ENCODE assay signal across 13 cellular contexts in the genomic region with DNA sequence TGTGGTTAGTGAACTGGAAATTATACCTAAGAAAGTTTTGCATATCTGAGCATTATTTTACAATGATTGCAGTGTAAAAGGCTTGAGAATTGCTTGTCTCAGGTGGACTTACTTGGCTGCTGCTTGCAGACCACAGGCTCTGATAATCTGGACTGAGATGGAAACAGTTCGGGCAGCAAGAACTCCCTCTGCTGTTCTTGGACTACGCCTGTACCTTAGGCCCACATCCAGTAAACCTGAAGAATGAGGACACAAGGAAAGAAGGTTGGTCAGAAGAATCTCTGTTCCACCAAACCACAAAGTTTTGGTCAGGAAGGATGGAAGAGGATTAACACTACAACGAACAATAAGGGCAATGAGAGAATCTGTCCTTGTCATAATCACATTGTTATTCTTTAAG.
DNase-seq lines count a peak whose midpoint lies in the region; ATAC-seq and TF ChIP-seq lines count a peak whose summit lies in the region.
"Had no signal": no experiment of that assay in that cellular context is flagged by ENCODE, and none has a peak within 500 bp of the region (broad histone marks: within the 10 kb centered on the region; RNA-seq: fewer than 3 reads in every experiment).

No MANE protein-coding gene starts in this region.

- CTCF ChIA-PET in IMR-90 (lab: Yijun Ruan, JAX), result no interaction called here
- CTCF ChIA-PET in activated CD4-positive, alpha-beta memory T cell treated with anti-CD3 and anti-CD28 coated beads, Interleukin-2, amount 10 ng/mL, durations not matched to agents 7 days and 5 days (lab: Charles Lee), result no interaction called here

- no peaks in the 10 kb centered on the region for H3K27me3 Mint-ChIP-seq in activated CD4-positive, alpha-beta memory T cell treated with anti-CD3 and anti-CD28 coated beads, Interleukin-2, amount 10 ng/mL, durations not matched to agents 7 days and 5 days

- no peak overlapping the region for H3K14ac ChIP-seq in IMR-90 (replicated peaks; ENCODE audit: low read depth, low read length)

- H3K4me1 ChIP-seq in IMR-90 (ENCODE audit: control insufficient read depth, insufficient read depth, low read length), result no peaks in the 10 kb centered on the region
- H3K4me1 ChIP-seq: colonic mucosa, heart right ventricle had no signal

- H3K79me1 ChIP-seq in IMR-90 (ENCODE audit: low read depth in 1 of 2, low read length in 2 of 2), result no peaks in the 10 kb centered on the region

- no peak overlapping the region for H4K8ac ChIP-seq in IMR-90 (ENCODE audit: low read depth in 2 of 2, low read length in 2 of 2)

- H4K20me1 ChIP-seq in IMR-90 (ENCODE audit: insufficient read depth, low read length), result no peaks in the 10 kb centered on the region

- no peak overlapping the region for H3K4me3 Mint-ChIP-seq in activated CD4-positive, alpha-beta memory T cell treated with anti-CD3 and anti-CD28 coated beads, Interleukin-2, amount 10 ng/mL, durations not matched to agents 7 days and 5 days

- H3K36me3 Mint-ChIP-seq in activated CD4-positive, alpha-beta memory T cell treated with anti-CD3 and anti-CD28 coated beads, Interleukin-2, amount 10 ng/mL, durations not matched to agents 7 days and 5 days (ENCODE audit: low read depth), result peaks cover 33% of the 10 kb centered on the region

- H2BK20ac ChIP-seq in IMR-90 (ENCODE audit: low read depth, low read length), result no peak overlapping the region

- no peak overlapping the region for H3K4ac ChIP-seq in IMR-90 (ENCODE audit: low read depth, low read length)

- no peaks in the 10 kb centered on the region for H3K9me3 ChIP-seq in IMR-90 (ENCODE audit: control insufficient read depth, insufficient read depth, low read length)
- H3K9me3 ChIP-seq: colonic mucosa, heart right ventricle, thoracic aorta had no signal

- no peak overlapping the region for H2BK15ac ChIP-seq in IMR-90 (ENCODE audit: low read depth, low read length)

- no peak overlapping the region for H2BK5ac ChIP-seq in IMR-90 (ENCODE audit: low read depth, low read length, poor library complexity, severe bottlenecking)

- TF ChIP-seq RAD21 in IMR-90 (IDR thresholded peaks at IDR 0.05; ENCODE audit: low read length), result peak; percentile 23; the same call in 1 of the 2 replicates

- no peak overlapping the region for H2AK9ac ChIP-seq in IMR-90 (replicated peaks; ENCODE audit: low read depth, low read length, poor library complexity)

- H3K36me3 ChIP-seq in IMR-90 (ENCODE audit: control insufficient read depth, insufficient read depth, low read length), result peaks cover 19% of the 10 kb centered on the region

- dilution Hi-C loops in IMR-90 (cut with HindIII; ENCODE audit: low sequenced_read_pairs, unreplicated experiment), result no loop called here

- POLR2A ChIA-PET in IMR-90 (lab: Charles Lee; ENCODE audit: unreplicated experiment), result no interaction called here
- POLR2A ChIA-PET in activated CD4-positive, alpha-beta memory T cell treated with anti-CD3 and anti-CD28 coated beads, Interleukin-2, amount 10 ng/mL, durations not matched to agents 7 days and 5 days (lab: Charles Lee), result interaction anchor here (1.3 kb wide), 1 partner anchor 15 kb away, joined by 4 read pairs; no protein-coding TSS in a partner anchor

- intact Hi-C loops in IMR-90 (cut with micrococcal nuclease), result loop anchor here (1.0 kb wide), 1 partner anchor 126 kb away; no protein-coding TSS in a partner anchor

- ATAC-seq in IMR-90 (ENCODE audit: low read depth) (no peak), GM18517 (IDR thresholded peaks at IDR 0.05; ENCODE audit: unreplicated experiment) (no peak)
- ATAC-seq: heart right ventricle had no signal

- H2BK120ac ChIP-seq in IMR-90 (ENCODE audit: low read depth, low read length), result no peak overlapping the region

- H3K27me3 ChIP-seq in IMR-90 (ENCODE audit: control insufficient read depth, insufficient read depth, low read length), result no peaks in the 10 kb centered on the region
- H3K27me3 ChIP-seq: colonic mucosa, heart right ventricle had no signal

- peaks cover 12% of the 10 kb centered on the region for H3K4me1 Mint-ChIP-seq in activated CD4-positive, alpha-beta memory T cell treated with anti-CD3 and anti-CD28 coated beads, Interleukin-2, amount 10 ng/mL, durations not matched to agents 7 days and 5 days

- no peak overlapping the region for H3K27ac ChIP-seq in IMR-90 (ENCODE audit: insufficient read depth, low read length)
- H3K27ac ChIP-seq: colonic mucosa, heart right ventricle, thoracic aorta had no signal

- WGBS in IMR-90 (ENCODE audit: extremely low coverage in 2 of 2, insufficient read length in 1 of 2), 2 experiments, result no CpG with 5 or more reads among the region's 3 CpGs

- H3K18ac ChIP-seq in IMR-90 (ENCODE audit: low read depth, low read length), result no peak overlapping the region

- H3K4me3 ChIP-seq in IMR-90 (ENCODE audit: insufficient read depth, low read depth, low read length) (no peak overlapping the region), astrocyte of the spinal cord (ENCODE audit: low read depth, low read length) (no peak overlapping the region)
- H3K4me3 ChIP-seq: colonic mucosa, heart right ventricle, thoracic aorta had no signal

- H3K27ac Mint-ChIP-seq in activated CD4-positive, alpha-beta memory T cell treated with anti-CD3 and anti-CD28 coated beads, Interleukin-2, amount 10 ng/mL, durations not matched to agents 7 days and 5 days, result no peak overlapping the region

- TF ChIP-seq CTCF in IMR-90 (conservative IDR thresholded peaks at IDR 0.05; ENCODE audit: low read depth, low read length) (peak; percentile 21; the same call in 1 of the 2 replicates), astrocyte of the spinal cord (IDR thresholded peaks at IDR 0.05; ENCODE audit: low read depth, low read length) (peak; percentile 37)

- no peak for TF ChIP-seq POLR2A in IMR-90 (IDR thresholded peaks at IDR 0.05; ENCODE audit: low read depth, low read length)

- in situ Hi-C loops in IMR-90 (cut with MboI; ENCODE audit: low sequenced_read_pairs) (no loop called here), astrocyte of the spinal cord (cut with HindIII; ENCODE audit: low sequenced_read_pairs) (no loop called here)

- no peak overlapping the region for H2AFZ ChIP-seq in IMR-90 (replicated peaks; ENCODE audit: low read length, poor library complexity)

- no peak overlapping the region for H3K9ac ChIP-seq in IMR-90 (ENCODE audit: low read depth, low read length)

- BruUV-seq in IMR-90 (replicated peaks; lab: Mats Ljungman, UMichigan), result no TSS peak

- H3K4me2 ChIP-seq in IMR-90 (ENCODE audit: low read depth, low read length), result no peak overlapping the region

- H4K91ac ChIP-seq in IMR-90 (ENCODE audit: insufficient read depth, low read depth, low read length), result no peak overlapping the region

- no peak overlapping the region for H3K56ac ChIP-seq in IMR-90 (ENCODE audit: extremely low read depth, insufficient read depth, low read length)

- no peaks in the 10 kb centered on the region for H3K9me1 ChIP-seq in IMR-90 (ENCODE audit: insufficient read depth, low read length)

- no peak overlapping the region for H4K5ac ChIP-seq in IMR-90 (ENCODE audit: low read depth, low read length)

- no peak overlapping the region for H3K23ac ChIP-seq in IMR-90 (ENCODE audit: low read depth, low read length)

- H2AK5ac ChIP-seq in IMR-90 (ENCODE audit: low read depth, low read length), result no peak overlapping the region

- DNase-seq in DMS53 treated with DMSO at 0.1 percent for 48 hours (lab: John Stamatoyannopoulos, UW; ENCODE audit: unreplicated experiment) (peak; percentile 12), IMR-90 (peak; percentile 29), astrocyte of the spinal cord (ENCODE audit: low read depth, low spot score) (no peak), left kidney (ENCODE audit: low read depth, low spot score) (peak; percentile 21), globus pallidus (ENCODE audit: low spot score) (no peak)
- no peak for DNase-seq in activated CD4-positive, alpha-beta memory T cell treated with anti-CD3 and anti-CD28 coated beads, Interleukin-2, amount 10 ng/mL, durations not matched to agents 7 days and 5 days
- no peak for DNase-seq in activated CD4-positive, CD25-positive, alpha-beta regulatory T cell (lab: John Stamatoyannopoulos, UW)
- DNase-seq: activated T-cell treated with anti-CD3 and anti-CD28 coated beads, Interleukin-2, amount 50 U/mL, for 1 hour; colonic mucosa; heart right ventricle; NCI-H187 treated with DMSO at 0.1 percent for 48 hours had no signal

- no peaks in the 10 kb centered on the region for H3K9me3 Mint-ChIP-seq in activated CD4-positive, alpha-beta memory T cell treated with anti-CD3 and anti-CD28 coated beads, Interleukin-2, amount 10 ng/mL, durations not matched to agents 7 days and 5 days

TF ChIP-seq in IMR-90, 13 proteins besides CTCF, POLR2A, EP300 and RAD21:
- TF ChIP-seq MAZ (IDR thresholded peaks at IDR 0.05; ENCODE audit: borderline replicate concordance, low read depth, low read length) (no peak), MAFK (IDR thresholded peaks at IDR 0.05; ENCODE audit: low read depth, low read length) (no peak), MXI1 (IDR thresholded peaks at IDR 0.05; ENCODE audit: borderline replicate concordance, low read depth, low read length) (no peak), CEBPB (IDR thresholded peaks at IDR 0.05; ENCODE audit: low read depth, low read length) (no peak), RCOR1 (IDR thresholded peaks at IDR 0.05; ENCODE audit: insufficient replicate concordance, low read length) (no peak), SMC3 (IDR thresholded peaks at IDR 0.05; ENCODE audit: low read depth, low read length) (peak; percentile 26; the same call in 1 of the 2 replicates), USF2 (IDR thresholded peaks at IDR 0.05; ENCODE audit: low read depth, low read length) (no peak)
- TF ChIP-seq, protein P1, sequence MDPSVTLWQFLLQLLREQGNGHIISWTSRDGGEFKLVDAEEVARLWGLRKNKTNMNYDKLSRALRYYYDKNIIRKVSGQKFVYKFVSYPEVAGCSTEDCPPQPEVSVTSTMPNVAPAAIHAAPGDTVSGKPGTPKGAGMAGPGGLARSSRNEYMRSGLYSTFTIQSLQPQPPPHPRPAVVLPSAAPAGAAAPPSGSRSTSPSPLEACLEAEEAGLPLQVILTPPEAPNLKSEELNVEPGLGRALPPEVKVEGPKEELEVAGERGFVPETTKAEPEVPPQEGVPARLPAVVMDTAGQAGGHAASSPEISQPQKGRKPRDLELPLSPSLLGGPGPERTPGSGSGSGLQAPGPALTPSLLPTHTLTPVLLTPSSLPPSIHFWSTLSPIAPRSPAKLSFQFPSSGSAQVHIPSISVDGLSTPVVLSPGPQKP (IDR thresholded peaks at IDR 0.05; ENCODE audit: borderline replicate concordance, low read depth, low read length), result no peak

Comparison
In these comparisons a context has a peak if more than half of its experiments do, and no peak if none do; other contexts are left out.
1. DNase-seq: peak in DMS53 treated with DMSO at 0.1 percent for 48 hours (single experiment), IMR-90 (single experiment) and left kidney (single experiment); none in astrocyte of the spinal cord (single experiment), activated CD4-positive, alpha-beta memory T cell treated with anti-CD3 and anti-CD28 coated beads, Interleukin-2, amount 10 ng/mL, durations not matched to agents 7 days and 5 days (single experiment), globus pallidus (single experiment) and activated CD4-positive, CD25-positive, alpha-beta regulatory T cell (0 of 4).